ENCODE assay signal across 11 cellular contexts in the genomic region with DNA sequence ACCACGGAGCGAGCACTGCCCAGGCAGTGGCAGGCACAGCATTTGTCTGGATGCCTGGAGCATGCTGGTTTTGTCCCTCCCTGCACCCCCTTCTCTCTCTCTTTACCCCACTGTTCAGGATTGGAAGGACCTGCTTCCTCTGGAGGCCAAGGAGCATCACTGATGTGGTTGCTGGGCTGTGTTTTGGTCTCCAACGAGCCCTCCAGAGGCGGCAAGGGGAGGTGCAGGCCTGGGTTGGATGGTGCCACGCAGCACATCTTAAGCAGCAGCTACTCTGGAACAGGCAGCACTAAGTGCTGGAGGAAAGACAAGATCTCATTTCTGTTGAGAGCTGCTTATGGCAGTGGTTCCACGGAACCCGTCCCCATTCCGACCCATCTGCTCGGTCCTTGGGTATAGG.
DNase-seq lines count a peak whose midpoint lies in the region; FAIRE-seq and TF ChIP-seq lines count a peak whose summit lies in the region.
"Had no signal": no experiment of that assay in that cellular context is flagged by ENCODE, and none has a peak within 500 bp of the region (broad histone marks: within the 10 kb centered on the region; RNA-seq: fewer than 3 reads in every experiment).

No MANE protein-coding gene starts in this region.

- H3K4me2 ChIP-seq in neural progenitor cell, result no peak overlapping the region
- H3K4me2 ChIP-seq: BLaER1 had no signal

- TF ChIP-seq CTCF in neural progenitor cell (IDR thresholded peaks at IDR 0.05), result peak; percentile 61

- peaks cover 12% of the 10 kb centered on the region for H3K9me3 Mint-ChIP-seq in neural progenitor cell
- H3K9me3 Mint-ChIP-seq: activated B cell treated with CpG ODN at 0.5 μM for 24 hours had no signal

- H3K27me3 Mint-ChIP-seq in neural progenitor cell (ENCODE audit: insufficient read depth, low read depth), result peaks cover 16% of the 10 kb centered on the region

- no peak overlapping the region for H3K27ac ChIP-seq in neural progenitor cell
- H3K27ac ChIP-seq: BLaER1 had no signal

- no peak overlapping the region for H3K4me3 ChIP-seq in Jurkat, Clone E6-1 (ENCODE audit: low read length)
- no peak overlapping the region for H3K4me3 ChIP-seq in neural progenitor cell
- H3K4me3 ChIP-seq: BLaER1 had no signal

- peaks cover 14% of the 10 kb centered on the region for H3K4me1 Mint-ChIP-seq in neural progenitor cell
- H3K4me1 Mint-ChIP-seq: activated B cell treated with CpG ODN at 0.5 μM for 24 hours had no signal

- peak overlapping the region; percentile 39 for H2AFZ ChIP-seq in neural progenitor cell (replicated peaks)

- DNase-seq in NCI-H748 (lab: John Stamatoyannopoulos, UW; ENCODE audit: unreplicated experiment) (peak; percentile 34), NCI-H748 treated with DMSO at 0.1 percent for 48 hours (lab: John Stamatoyannopoulos, UW) (no peak), cerebellar cortex (ENCODE audit: low spot score) (peak; percentile 8), neural progenitor cell (ENCODE audit: low spot score) (peak; percentile 71), DMS153 treated with DMSO at 0.1 percent for 48 hours (lab: John Stamatoyannopoulos, UW; ENCODE audit: unreplicated experiment) (no peak), DMS153 (lab: John Stamatoyannopoulos, UW) (no peak), H54 (ENCODE audit: insufficient read length, low spot score) (no peak)
- peak; percentile 41 for DNase-seq in Jurkat, Clone E6-1 (ENCODE audit: low read depth, low spot score)
- DNase-seq: activated B cell treated with CpG ODN at 0.5 μM for 24 hours had no signal

- H3K79me2 ChIP-seq in neural progenitor cell (ENCODE audit: low read depth), result no peaks in the 10 kb centered on the region

- no peaks in the 10 kb centered on the region for H3F3A ChIP-seq in neural progenitor cell (ENCODE audit: low read depth)

- H3K36me3 Mint-ChIP-seq in neural progenitor cell, result no peaks in the 10 kb centered on the region

- no peak for FAIRE-seq in H54 (lab: Jason Lieb, UNC)
- FAIRE-seq: GM19239 had no signal

- H3K4me1 ChIP-seq in neural progenitor cell, result no peaks in the 10 kb centered on the region

- no peak overlapping the region for H3K9ac ChIP-seq in neural progenitor cell
- H3K9ac ChIP-seq: BLaER1 had no signal

- H3K9me3 ChIP-seq in neural progenitor cell (ENCODE audit: low read depth), result no peaks in the 10 kb centered on the region
- H3K9me3 ChIP-seq: BLaER1 had no signal

- no peaks in the 10 kb centered on the region for H3K27me3 ChIP-seq in neural progenitor cell
- H3K27me3 ChIP-seq: BLaER1 had no signal

- no peak overlapping the region for H3K4me3 Mint-ChIP-seq in neural progenitor cell
- H3K4me3 Mint-ChIP-seq: activated B cell treated with CpG ODN at 0.5 μM for 24 hours had no signal

- no peaks in the 10 kb centered on the region for H4K20me1 ChIP-seq in neural progenitor cell (ENCODE audit: low read depth)
- H4K20me1 ChIP-seq: BLaER1 had no signal

- no peak for TF ChIP-seq POLR2A in H54 (IDR thresholded peaks at IDR 0.05; ENCODE audit: low read depth, low read length)

- no peaks in the 10 kb centered on the region for H3K36me3 ChIP-seq in neural progenitor cell
- H3K36me3 ChIP-seq: BLaER1 had no signal

- H3K27ac Mint-ChIP-seq in neural progenitor cell, result no peak overlapping the region
- H3K27ac Mint-ChIP-seq: activated B cell treated with CpG ODN at 0.5 μM for 24 hours had no signal

Comparison
In these comparisons a context has a peak if more than half of its experiments do, and no peak if none do; other contexts are left out.
1. DNase-seq: peak in NCI-H748 (single experiment), Jurkat, Clone E6-1 (single experiment), cerebellar cortex (single experiment) and neural progenitor cell (single experiment); none in NCI-H748 treated with DMSO at 0.1 percent for 48 hours (single experiment), DMS153 treated with DMSO at 0.1 percent for 48 hours (single experiment), DMS153 (single experiment) and H54 (single experiment).